Comparison of ENCODE assay signal across 1 cellular context in genomic region chr5:80248378-80248777, GRCh38.
TF ChIP-seq lines count a peak whose summit lies in the region.

No MANE protein-coding gene starts in this region.

TF ChIP-seq in K562, 482 proteins besides CTCF, POLR2A, EP300 and RAD21 (continued from another document):
- TF ChIP-seq SFPQ (IDR thresholded peaks at IDR 0.05; ENCODE audit: low read depth, low read length) (no peak), BRF1 (IDR thresholded peaks at IDR 0.05; ENCODE audit: borderline replicate concordance, extremely low read depth, insufficient read length) (no peak), ELF4 (CRISPR knock-in tag; IDR thresholded peaks at IDR 0.05) (no peak), ZNF609 (CRISPR knock-in tag; IDR thresholded peaks at IDR 0.05; ENCODE audit: borderline replicate concordance) (no peak), ATF6 (CRISPR knock-in tag; IDR thresholded peaks at IDR 0.05) (no peak)
